In the genomic region with DNA sequence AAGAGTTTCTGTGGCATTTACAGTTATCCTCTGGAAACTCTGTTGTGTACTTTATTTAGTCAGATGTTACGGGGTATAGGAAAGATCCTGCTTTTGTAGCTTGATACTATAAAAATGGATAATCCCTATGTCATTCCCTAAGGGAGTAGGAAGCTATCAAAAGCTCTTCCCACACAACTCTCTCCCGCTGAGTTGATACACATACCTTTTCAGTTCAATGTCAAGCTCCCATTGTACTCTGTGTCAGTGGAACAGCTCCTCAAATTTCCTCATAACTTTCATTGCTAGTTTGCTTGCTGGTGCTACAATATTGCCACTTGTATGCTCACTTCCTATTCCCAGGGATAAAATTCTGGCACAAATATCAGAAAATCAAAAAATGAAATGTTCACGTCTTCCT, we compare ENCODE assay signal across 18 cellular contexts.
A peak's percentile ranks its signal among the peaks of the same experiment; 100 is the strongest.
DNase-seq lines count a peak whose midpoint lies in the region; ATAC-seq and TF ChIP-seq lines count a peak whose summit lies in the region.
"Had no signal": no experiment of that assay in that cellular context is flagged by ENCODE, and none has a peak within 500 bp of the region (broad histone marks: within the 10 kb centered on the region; RNA-seq: fewer than 3 reads in every experiment).

No MANE protein-coding gene starts in this region.

- no peaks in the 10 kb centered on the region for H3K79me2 ChIP-seq in smooth muscle cell (ENCODE audit: low read depth)

- 82% methylated on average over 3 of the region's 3 CpGs for WGBS in smooth muscle cell (ENCODE audit: low lambda C conversion rate)
- 45 to 46% methylated on average over 3 of the region's 3 CpGs for WGBS in tibial nerve, 2 donors

- no peak overlapping the region for H2AFZ ChIP-seq in smooth muscle cell (ENCODE audit: low read depth)
- H2AFZ ChIP-seq: GM23338 had no signal

- H3K4me3 ChIP-seq in choroid plexus epithelial cell (ENCODE audit: low read depth, low read length) (no peak overlapping the region), smooth muscle cell (no peak overlapping the region), tibial nerve (no peak overlapping the region)
- H3K4me3 ChIP-seq: GM12878, GM23338, K562, SJCRH30 had no signal

- TF ChIP-seq POLR2A in tibial nerve (IDR thresholded peaks at IDR 0.05), result no peak

- H3K36me3 ChIP-seq in smooth muscle cell (ENCODE audit: low read depth) (no peaks in the 10 kb centered on the region), tibial nerve (no peaks in the 10 kb centered on the region)
- H3K36me3 ChIP-seq: SJCRH30 had no signal

- TF ChIP-seq CTCF in choroid plexus epithelial cell (conservative IDR thresholded peaks at IDR 0.05; ENCODE audit: low read depth, low read length), result no peak
- no peak for TF ChIP-seq CTCF in smooth muscle cell (IDR thresholded peaks at IDR 0.05; ENCODE audit: borderline replicate concordance, insufficient read depth, poor library complexity, severe bottlenecking)
- TF ChIP-seq CTCF in tibial nerve (IDR thresholded peaks at IDR 0.05), result no peak

- DNase-seq in NCI-H1092 treated with DMSO at 0.1 percent for 48 hours (lab: John Stamatoyannopoulos, UW) (peak; percentile 24), NCI-H1092 (lab: John Stamatoyannopoulos, UW) (no peak), NCI-H69 (lab: John Stamatoyannopoulos, UW) (peak; percentile 49), choroid plexus epithelial cell (ENCODE audit: low read depth) (peak; percentile 1), smooth muscle cell (lab: John Stamatoyannopoulos, UW; ENCODE audit: unreplicated experiment) (no peak), middle frontal gyrus (ENCODE audit: extremely low spot score, low spot score) (no peak), tibial nerve (ENCODE audit: low spot score in 2 of 2) (no peak)
- DNase-seq: 8988T, NCI-H1105 treated with DMSO at 0.1 percent for 48 hours, NCI-H187 treated with DMSO at 0.1 percent for 48 hours, NCI-H510A treated with DMSO at 0.1 percent for 48 hours had no signal

- no peaks in the 10 kb centered on the region for H3F3A ChIP-seq in smooth muscle cell (ENCODE audit: low read depth)

- TF ChIP-seq EP300 in tibial nerve (IDR thresholded peaks at IDR 0.05), result no peak

- H3K27ac ChIP-seq in smooth muscle cell (ENCODE audit: low read depth) (no peak overlapping the region), tibial nerve (no peak overlapping the region)
- H3K27ac ChIP-seq: SJCRH30 had no signal

- no peak for ATAC-seq in GM19351 (IDR thresholded peaks at IDR 0.05; ENCODE audit: unreplicated experiment)
- ATAC-seq: GM12878, GM23338, HCT116, K562, Panc1 had no signal

- H3K9me3 ChIP-seq in smooth muscle cell (replicated peaks; ENCODE audit: low read depth) (no peaks in the 10 kb centered on the region), tibial nerve (peaks cover 0 to 3% (median 0%) of the 10 kb centered on the region in 4 donors)
- H3K9me3 ChIP-seq: SJCRH30 had no signal

- no peak overlapping the region for H3K9ac ChIP-seq in smooth muscle cell (ENCODE audit: low read depth)

- H3K4me1 ChIP-seq in smooth muscle cell (ENCODE audit: low read depth) (no peaks in the 10 kb centered on the region), tibial nerve (no peaks in the 10 kb centered on the region)
- H3K4me1 ChIP-seq: SJCRH30 had no signal

- H3K4me2 ChIP-seq in smooth muscle cell, result no peak overlapping the region
- H3K4me2 ChIP-seq: GM23338 had no signal

- no peaks in the 10 kb centered on the region for H4K20me1 ChIP-seq in smooth muscle cell (ENCODE audit: low read depth)

- H3K27me3 ChIP-seq in smooth muscle cell (ENCODE audit: low read depth) (no peaks in the 10 kb centered on the region), tibial nerve (no peaks in the 10 kb centered on the region)
- H3K27me3 ChIP-seq: SJCRH30 had no signal

Comparison
In these comparisons a context has a peak if more than half of its experiments do, and no peak if none do; other contexts are left out.
1. DNase-seq: peak in NCI-H1092 treated with DMSO at 0.1 percent for 48 hours (single experiment), NCI-H69 (single experiment) and choroid plexus epithelial cell (single experiment); none in NCI-H1092 (single experiment), smooth muscle cell (single experiment), middle frontal gyrus (single experiment) and tibial nerve (0 of 2).